Comparison of ENCODE assay signal across 20 cellular contexts in genomic region chrX:30900227-30900626, GRCh38. TPM values are rescaled to one million over a fixed set of nuclear protein-coding genes. Genes with fewer than 3 reads are reported as not detected.
A peak's percentile ranks its signal among the peaks of the same experiment; 100 is the strongest.
DNase-seq lines count a peak whose midpoint lies in the region; ATAC-seq, FAIRE-seq and TF ChIP-seq lines count a peak whose summit lies in the region.
"Had no signal": no experiment of that assay in that cellular context is flagged by ENCODE, and none has a peak within 500 bp of the region (broad histone marks: within the 10 kb centered on the region; RNA-seq: fewer than 3 reads in every experiment).

No MANE protein-coding gene starts in this region.

- POLR2A ChIA-PET in PC-3 (lab: Charles Lee; ENCODE audit: unreplicated experiment) = no interaction called here

- H3K27me3 ChIP-seq in PC-3 (ENCODE audit: low read length) (no peaks in the 10 kb centered on the region), bronchial epithelial cell (ENCODE audit: control insufficient read depth, insufficient read depth, low read length) (no peaks in the 10 kb centered on the region)
- H3K27me3 ChIP-seq: ascending aorta, sigmoid colon, tibial nerve had no signal

- no peak overlapping the region for H3K4me3 ChIP-seq in PC-3 (ENCODE audit: low read length)
- H3K4me3 ChIP-seq in bronchial epithelial cell (ENCODE audit: low read depth, low read length) = no peak overlapping the region
- H3K4me3 ChIP-seq: ascending aorta, HAP-1, K562, sigmoid colon, tibial nerve had no signal

- H3K27ac Mint-ChIP-seq in Calu3 (ENCODE audit: unreplicated experiment) = no peak overlapping the region
- H3K27ac Mint-ChIP-seq: B cell had no signal

- no peaks in the 10 kb centered on the region for H3K36me3 Mint-ChIP-seq in Calu3 (ENCODE audit: insufficient read depth, unreplicated experiment)

- BruUV-seq in Calu3 (replicated peaks; lab: Mats Ljungman, UMichigan) (no TSS peak), PC-3 (replicated peaks; lab: Mats Ljungman, UMichigan) (no TSS peak)

- H3K27ac ChIP-seq in PC-3 (ENCODE audit: low read length) = no peak overlapping the region
- H3K27ac ChIP-seq: ascending aorta, sigmoid colon, tibial nerve had no signal

- no peak for FAIRE-seq in bronchial epithelial cell (lab: Jason Lieb, UNC)
- FAIRE-seq: K562, kidney had no signal

- peaks cover 24% of the 10 kb centered on the region for H3K4me1 Mint-ChIP-seq in Calu3 (ENCODE audit: low read depth, unreplicated experiment)
- H3K4me1 Mint-ChIP-seq: B cell had no signal

- H3K4me1 ChIP-seq in PC-3 (ENCODE audit: insufficient read depth, low read length) = peaks cover 12% of the 10 kb centered on the region
- H3K4me1 ChIP-seq: ascending aorta, Caco-2, HAP-1, sigmoid colon, tibial nerve had no signal

- TF ChIP-seq CTCF in Calu3 (IDR thresholded peaks at IDR 0.05; ENCODE audit: unreplicated experiment) (no peak), PC-3 (conservative IDR thresholded peaks at IDR 0.05; ENCODE audit: low read depth, low read length) (no peak), bronchial epithelial cell (IDR thresholded peaks at IDR 0.05; ENCODE audit: insufficient read depth, low read length, severe bottlenecking) (no peak)

- H3K9me2 ChIP-seq in PC-3 (replicated peaks; ENCODE audit: low read length) = no peaks in the 10 kb centered on the region

- H3K4me2 ChIP-seq in PC-3 (ENCODE audit: low read length) = peak overlapping the region; percentile 16

- CTCF ChIA-PET in Calu3 (lab: Charles Lee) (no interaction called here), PC-3 (lab: Charles Lee) (no interaction called here)

- peaks cover 5% of the 10 kb centered on the region for H3K9me3 Mint-ChIP-seq in Calu3 (ENCODE audit: low read depth, unreplicated experiment)

- H2AFZ ChIP-seq in PC-3 (ENCODE audit: low read length) = no peak overlapping the region

- H3K79me2 ChIP-seq in PC-3 (ENCODE audit: low read length) = no peaks in the 10 kb centered on the region

- H4K20me1 ChIP-seq in PC-3 (ENCODE audit: low read length) = no peaks in the 10 kb centered on the region

- H3K36me3 ChIP-seq in PC-3 (ENCODE audit: low read depth, low read length) = no peaks in the 10 kb centered on the region
- no peaks in the 10 kb centered on the region for H3K36me3 ChIP-seq in bronchial epithelial cell (ENCODE audit: control insufficient read depth, insufficient read depth, low read length)
- H3K36me3 ChIP-seq: ascending aorta, HAP-1, sigmoid colon, tibial nerve had no signal

- H3K4me3 Mint-ChIP-seq in Calu3 (ENCODE audit: low read depth, unreplicated experiment) = no peak overlapping the region
- H3K4me3 Mint-ChIP-seq: B cell had no signal

- ATAC-seq in GM18858 (IDR thresholded peaks at IDR 0.05; ENCODE audit: unreplicated experiment) (peak; percentile 68), PC-3 (peak; percentile 55), HG03354 (IDR thresholded peaks at IDR 0.05; ENCODE audit: poor library complexity, severe bottlenecking, unreplicated experiment) (no peak), GM19324 (IDR thresholded peaks at IDR 0.05; ENCODE audit: low FRiP score, unreplicated experiment) (no peak)
- ATAC-seq: K562 had no signal

- no peaks in the 10 kb centered on the region for H3K27me3 Mint-ChIP-seq in Calu3 (ENCODE audit: unreplicated experiment)

- no peaks in the 10 kb centered on the region for H3F3A ChIP-seq in PC-3 (ENCODE audit: low read length, unreplicated experiment)

- intact Hi-C loops in Calu3 (cut with micrococcal nuclease; ENCODE audit: unreplicated experiment) = no loop called here
- intact Hi-C loops in PC-3 (cut with micrococcal nuclease) = no loop called here

- no peaks in the 10 kb centered on the region for H3K9me3 ChIP-seq in PC-3 (ENCODE audit: low read length)
- H3K9me3 ChIP-seq: ascending aorta, Caco-2, HAP-1, sigmoid colon, tibial nerve had no signal

- DNase-seq in Calu3 = peak; percentile 30
- peak; percentile 66 for DNase-seq in PC-3
- peak; percentile 42 for DNase-seq in bronchial epithelial cell (ENCODE audit: low read depth)
- no peak for DNase-seq in glomerular visceral epithelial cell (ENCODE audit: extremely low spot score)
- DNase-seq: activated CD4-positive, alpha-beta T cell treated with anti-CD3 and anti-CD28 coated beads for 1 hour; activated naive CD4-positive, alpha-beta T cell treated with Interleukin-2 at 50 U/mL for 16 hours; Caco-2; kidney; NCI-H1930; NCI-H446; sigmoid colon; stimulated activated naive CD4-positive, alpha-beta T cell treated with Interleukin-2 at 50 U/mL for 16 hours had no signal

- no peak overlapping the region for H3K9ac ChIP-seq in PC-3 (ENCODE audit: low read length)

RNA-seq across cellular contexts. Expression of gene TAB3, which starts 11.2 kb away (rescaled TPM):
- total RNA-seq in Calu3 (2022) (30.9 and 32.9 TPM in 2 replicates), PC-3 (2014; rRNA removed) (14.7 and 18.6 TPM in 2 replicates), bronchial epithelial cell (9.3 and 10.8 TPM in 2 replicates)

Comparison
In these comparisons a context has a peak if more than half of its experiments do, and no peak if none do; other contexts are left out.
1. ATAC-seq: peak in GM18858 (single experiment) and PC-3 (single experiment); none in HG03354 (single experiment) and GM19324 (single experiment).